Comparison of ENCODE assay signal across 26 cellular contexts in genomic region chr7:98170944-98171343, GRCh38. TPM values are rescaled to one million over a fixed set of nuclear protein-coding genes. Genes with fewer than 3 reads are reported as not detected.
"Had no signal": no experiment of that assay in that cellular context is flagged by ENCODE, and none has a peak within 500 bp of the region (broad histone marks: within the 10 kb centered on the region; RNA-seq: fewer than 3 reads in every experiment).

No MANE protein-coding gene starts in this region.

- H3K4me1 ChIP-seq: foreskin keratinocyte, sigmoid colon, upper lobe of right lung had no signal

- H3K4me3 Mint-ChIP-seq: activated B cell treated with CpG ODN at 0.5 μM for 24 hours; activated naive CD4-positive, alpha-beta T cell treated with anti-CD3 and anti-CD28 coated beads, Interleukin-2, amount 10 ng/mL, durations not matched to agents 7 days and 5 days; activated T-helper 1 cell treated with anti-CD3 and anti-CD28 coated beads, Interleukin-12 subunit alpha, Interleukin-12 subunit beta, Interleukin-2, Interleukin-4 antibody, amounts not matched to agents 30 ng/mL and 10 ng/mL and 1 ng/mL, durations not matched to agents 14 hours and 24 hours and 36 hours; dendritic cell treated with granulocyte-macrophage colony-stimulating factor and Interleukin-4, amounts not matched to agents 40 ng/mL and 50 ng/mL, for 4 days; neural crest cell; stimulated activated effector memory CD8-positive, alpha-beta T cell treated with anti-CD3 and anti-CD28 coated beads, Interleukin-12 subunit alpha, Interleukin-12 subunit beta, amount 100 ng/mL, for 72 hours; stimulated activated naive CD8-positive, alpha-beta T cell treated with anti-CD3 and anti-CD28 coated beads, Interleukin-15, Interleukin-2, amounts not matched to agents 100 ng/mL and 50 ng/mL, for 24 hours; T-helper 2 cell treated with Interferon-gamma antibody and Interleukin-4, amounts not matched to agents 5 μg/mL and 100 μg/mL, for 36 hours had no signal

- H3K4me3 ChIP-seq: esophagus muscularis mucosa, left ventricle myocardium inferior, lung, sigmoid colon, upper lobe of right lung had no signal

- H3K9me3 Mint-ChIP-seq: activated B cell treated with CpG ODN at 0.5 μM for 24 hours; activated naive CD4-positive, alpha-beta T cell treated with anti-CD3 and anti-CD28 coated beads, Interleukin-2, amount 10 ng/mL, durations not matched to agents 7 days and 5 days; activated T-helper 1 cell treated with anti-CD3 and anti-CD28 coated beads, Interleukin-12 subunit alpha, Interleukin-12 subunit beta, Interleukin-2, Interleukin-4 antibody, amounts not matched to agents 30 ng/mL and 10 ng/mL and 1 ng/mL, durations not matched to agents 14 hours and 24 hours and 36 hours; dendritic cell treated with granulocyte-macrophage colony-stimulating factor and Interleukin-4, amounts not matched to agents 40 ng/mL and 50 ng/mL, for 4 days; naive B cell; neural crest cell; stimulated activated effector memory CD8-positive, alpha-beta T cell treated with anti-CD3 and anti-CD28 coated beads, Interleukin-12 subunit alpha, Interleukin-12 subunit beta, amount 100 ng/mL, for 72 hours; stimulated activated naive CD8-positive, alpha-beta T cell treated with anti-CD3 and anti-CD28 coated beads, Interleukin-15, Interleukin-2, amounts not matched to agents 100 ng/mL and 50 ng/mL, for 24 hours; T-helper 2 cell treated with Interferon-gamma antibody and Interleukin-4, amounts not matched to agents 5 μg/mL and 100 μg/mL, for 36 hours had no signal

- H3K27me3 ChIP-seq: esophagus muscularis mucosa, foreskin keratinocyte, sigmoid colon, upper lobe of right lung had no signal

- H3K27me3 Mint-ChIP-seq: activated B cell treated with CpG ODN at 0.5 μM for 24 hours; activated naive CD4-positive, alpha-beta T cell treated with anti-CD3 and anti-CD28 coated beads, Interleukin-2, amount 10 ng/mL, durations not matched to agents 7 days and 5 days; stimulated activated naive CD8-positive, alpha-beta T cell treated with anti-CD3 and anti-CD28 coated beads, Interleukin-15, Interleukin-2, amounts not matched to agents 100 ng/mL and 50 ng/mL, for 24 hours had no signal

- H3K27ac Mint-ChIP-seq: activated B cell treated with CpG ODN at 0.5 μM for 24 hours; activated naive CD4-positive, alpha-beta T cell treated with anti-CD3 and anti-CD28 coated beads, Interleukin-2, amount 10 ng/mL, durations not matched to agents 7 days and 5 days; activated T-helper 1 cell treated with anti-CD3 and anti-CD28 coated beads, Interleukin-12 subunit alpha, Interleukin-12 subunit beta, Interleukin-2, Interleukin-4 antibody, amounts not matched to agents 30 ng/mL and 10 ng/mL and 1 ng/mL, durations not matched to agents 14 hours and 24 hours and 36 hours; dendritic cell treated with granulocyte-macrophage colony-stimulating factor and Interleukin-4, amounts not matched to agents 40 ng/mL and 50 ng/mL, for 4 days; naive B cell; stimulated activated effector memory CD8-positive, alpha-beta T cell treated with anti-CD3 and anti-CD28 coated beads, Interleukin-12 subunit alpha, Interleukin-12 subunit beta, amount 100 ng/mL, for 72 hours; stimulated activated naive CD8-positive, alpha-beta T cell treated with anti-CD3 and anti-CD28 coated beads, Interleukin-15, Interleukin-2, amounts not matched to agents 100 ng/mL and 50 ng/mL, for 24 hours; T-helper 2 cell treated with Interferon-gamma antibody and Interleukin-4, amounts not matched to agents 5 μg/mL and 100 μg/mL, for 36 hours had no signal

- H3K9me3 ChIP-seq: esophagus muscularis mucosa, left ventricle myocardium inferior, sigmoid colon, upper lobe of right lung had no signal

- H3K27ac ChIP-seq: esophagus muscularis mucosa, foreskin keratinocyte, sigmoid colon, upper lobe of right lung had no signal

- ATAC-seq: foreskin keratinocyte; stimulated activated effector memory CD8-positive, alpha-beta T cell treated with anti-CD3 and anti-CD28 coated beads, Interleukin-12 subunit alpha, Interleukin-12 subunit beta, amount 100 ng/mL, for 72 hours; upper lobe of right lung had no signal

- DNase-seq: activated B cell treated with CpG ODN at 0.5 μM for 24 hours; activated CD4-positive, alpha-beta T cell treated with anti-CD3 and anti-CD28 coated beads for 4 hours; activated CD4-positive, alpha-beta T cell treated with anti-CD3 and anti-CD28 coated beads, Interleukin-2, amount 50 U/mL, for 48 hours; activated CD8-positive, alpha-beta memory T cell treated with anti-CD3 and anti-CD28 coated beads for 24 hours; activated gamma-delta T cell; activated naive CD4-positive, alpha-beta T cell treated with anti-CD3 and anti-CD28 coated beads, Interleukin-2, amount 10 ng/mL, durations not matched to agents 7 days and 5 days; amniotic stem cell; central memory CD4-positive, alpha-beta T cell; foreskin keratinocyte; kidney glomerular epithelial cell; left ventricle myocardium inferior; naive B cell; occipital lobe; sigmoid colon; small intestine; stimulated activated CD4-positive, alpha-beta T cell treated with anti-CD3 and anti-CD28 coated beads, Interleukin-4, amount 100 ng/mL, for 24 hours; T-helper 1 cell; upper lobe of right lung had no signal

RNA-seq across cellular contexts. Expression of gene BHLHA15, which starts 40.3 kb away (rescaled TPM):
- total RNA-seq: esophagus muscularis mucosa, left ventricle myocardium inferior, neural crest cell, sigmoid colon had no signal
